In genomic region chr16:54246454-54246821, GRCh38 we compare ENCODE assay signal across 22 cellular contexts. TPM values are rescaled to one million over a fixed set of nuclear protein-coding genes. Genes with fewer than 3 reads are reported as not detected.
"Had no signal": no experiment of that assay in that cellular context is flagged by ENCODE, and none has a peak within 500 bp of the region (broad histone marks: within the 10 kb centered on the region; RNA-seq: fewer than 3 reads in every experiment).

No MANE protein-coding gene starts in this region.

- H3K4me1 ChIP-seq: SJSA1 had no signal

- H3K9me3 ChIP-seq: SJSA1 had no signal

- H3K9ac ChIP-seq: KMS-11 had no signal

- H3K36me3 ChIP-seq: SJSA1 had no signal

- H3K27ac ChIP-seq: KMS-11, SJSA1, SK-N-MC had no signal

- DNase-seq: Kasumi-1, MM.1S, NCI-H1092 treated with DMSO at 0.1 percent for 48 hours, NCI-H1436, NCI-H187, NCI-H2029, NCI-H2081 treated with DMSO at 0.1 percent for 48 hours, NCI-H2171, NCI-H226, NCI-H446, NCI-H510A, NCI-H524 treated with DMSO at 0.1 percent for 48 hours, NCI-H69, NCI-H774, Right ventricle myocardium superior, RPMI8226, SIG-M5 had no signal

- ATAC-seq: K562 had no signal

- H3K4me2 ChIP-seq: KMS-11 had no signal

- H3K4me3 ChIP-seq: K562, SJSA1, SK-N-MC had no signal

RNA-seq across cellular contexts. Expression of gene IRX3, which starts 40.1 kb away (rescaled TPM):
- total RNA-seq: K562 had no signal
- polyA plus RNA-seq: IgD-negative memory B cell, K562 had no signal
